In genomic region chr1:224528900-224529299, GRCh38 we compare ENCODE assay signal across 1 cellular context.
TF ChIP-seq lines count a peak whose summit lies in the region.

No MANE protein-coding gene starts in this region.

TF ChIP-seq in K562, 482 proteins besides CTCF, POLR2A, EP300 and RAD21 (continued from another document and continues in another):
- TF ChIP-seq, protein P1, sequence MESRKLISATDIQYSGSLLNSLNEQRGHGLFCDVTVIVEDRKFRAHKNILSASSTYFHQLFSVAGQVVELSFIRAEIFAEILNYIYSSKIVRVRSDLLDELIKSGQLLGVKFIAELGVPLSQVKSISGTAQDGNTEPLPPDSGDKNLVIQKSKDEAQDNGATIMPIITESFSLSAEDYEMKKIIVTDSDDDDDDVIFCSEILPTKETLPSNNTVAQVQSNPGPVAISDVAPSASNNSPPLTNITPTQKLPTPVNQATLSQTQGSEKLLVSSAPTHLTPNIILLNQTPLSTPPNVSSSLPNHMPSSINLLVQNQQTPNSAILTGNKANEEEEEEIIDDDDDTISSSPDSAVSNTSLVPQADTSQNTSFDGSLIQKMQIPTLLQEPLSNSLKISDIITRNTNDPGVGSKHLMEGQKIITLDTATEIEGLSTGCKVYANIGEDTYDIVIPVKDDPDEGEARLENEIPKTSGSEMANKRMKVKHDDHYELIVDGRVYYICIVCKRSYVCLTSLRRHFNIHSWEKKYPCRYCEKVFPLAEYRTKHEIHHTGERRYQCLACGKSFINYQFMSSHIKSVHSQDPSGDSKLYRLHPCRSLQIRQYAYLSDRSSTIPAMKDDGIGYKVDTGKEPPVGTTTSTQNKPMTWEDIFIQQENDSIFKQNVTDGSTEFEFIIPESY (CRISPR knock-in tag; IDR thresholded peaks at IDR 0.05) = no peak
- TF ChIP-seq FOXP4 (CRISPR knock-in tag; IDR thresholded peaks at IDR 0.05; ENCODE audit: borderline replicate concordance) (no peak), NFATC3 (IDR thresholded peaks at IDR 0.05) (no peak), NRF1 (conservative IDR thresholded peaks at IDR 0.05 in 1 of 2, IDR thresholded peaks at IDR 0.05 in 1 of 2) (no peak), RFX1 (IDR thresholded peaks at IDR 0.05) (no peak), PBX2 (CRISPR knock-in tag; IDR thresholded peaks at IDR 0.05; ENCODE audit: low read depth) (no peak), PBX2 (tag; conservative IDR thresholded peaks at IDR 0.05; ENCODE audit: low read depth) (no peak), KLF6 (CRISPR knock-in tag; IDR thresholded peaks at IDR 0.05; ENCODE audit: borderline replicate concordance) (no peak), MYBL2 (IDR thresholded peaks at IDR 0.05; ENCODE audit: low read depth) (no peak), MYBL2 (CRISPR knock-in tag; IDR thresholded peaks at IDR 0.05; ENCODE audit: borderline replicate concordance) (no peak), JUND (IDR thresholded peaks at IDR 0.05; ENCODE audit: borderline replicate concordance, low read depth, low read length) (peak; percentile 99), JUND (tag; IDR thresholded peaks at IDR 0.05; ENCODE audit: borderline replicate concordance, low read depth, low read length) (peak; percentile 97), HNRNPUL1 (IDR thresholded peaks at IDR 0.05; ENCODE audit: low read length) (no peak), ZNF589 (CRISPR knock-in tag; IDR thresholded peaks at IDR 0.05; ENCODE audit: low read depth) (0 out of 2 replicates have a peak, but pooled peaks have one; percentile 58), CHD1 (IDR thresholded peaks at IDR 0.05; ENCODE audit: low read length) (no peak), ZNF239 (CRISPR knock-in tag; IDR thresholded peaks at IDR 0.05) (no peak), ZNF174 (CRISPR knock-in tag; IDR thresholded peaks at IDR 0.05) (no peak), U2AF1 (optimal IDR thresholded peaks at IDR 0.05; ENCODE audit: low read depth, low read length) (no peak), CREBBP (IDR thresholded peaks at IDR 0.05; ENCODE audit: low read depth, low read length) (no peak), ZC3H8 (IDR thresholded peaks at IDR 0.05) (no peak), ETV1 (tag; conservative IDR thresholded peaks at IDR 0.05; ENCODE audit: low read depth) (peak; percentile 71), PURB (CRISPR knock-in tag; IDR thresholded peaks at IDR 0.05; ENCODE audit: low read depth) (no peak), SAFB2 (IDR thresholded peaks at IDR 0.05; ENCODE audit: borderline replicate concordance, low read depth, low read length, severe bottlenecking) (no peak), ZBTB34 (CRISPR knock-in tag; IDR thresholded peaks at IDR 0.05) (no peak), SAFB (IDR thresholded peaks at IDR 0.05; ENCODE audit: borderline replicate concordance, low read depth, low read length) (no peak), MECOM (CRISPR knock-in tag; IDR thresholded peaks at IDR 0.05) (no peak), NCOR1 (IDR thresholded peaks at IDR 0.05) (no peak), ZNF263 (CRISPR knock-in tag; IDR thresholded peaks at IDR 0.05; ENCODE audit: borderline replicate concordance) (peak; percentile 92), PHB2 (IDR thresholded peaks at IDR 0.05; ENCODE audit: low read depth) (no peak), ZNF280B (CRISPR knock-in tag; IDR thresholded peaks at IDR 0.05) (no peak), COPS2 (conservative IDR thresholded peaks at IDR 0.05) (no peak), RHOXF2B (CRISPR knock-in tag; conservative IDR thresholded peaks at IDR 0.05) (no peak), EGR1 (conservative IDR thresholded peaks at IDR 0.05) (no peak), ETS1 (conservative IDR thresholded peaks at IDR 0.05; ENCODE audit: control insufficient read depth, low read depth, low read length) (no peak), TAF9B (IDR thresholded peaks at IDR 0.05; ENCODE audit: partially characterized antibody) (no peak), IRF2 (CRISPR knock-in tag; IDR thresholded peaks at IDR 0.05) (no peak), CBFA2T2 (conservative IDR thresholded peaks at IDR 0.05) (peak; percentile 30; the same call in 1 of the 2 replicates), BHLHE40 (IDR thresholded peaks at IDR 0.05; ENCODE audit: low read length) (0 out of 2 replicates have a peak, but pooled peaks have one; percentile 41), DLX4 (CRISPR knock-in tag; IDR thresholded peaks at IDR 0.05) (no peak)
- TF ChIP-seq, protein P2, sequence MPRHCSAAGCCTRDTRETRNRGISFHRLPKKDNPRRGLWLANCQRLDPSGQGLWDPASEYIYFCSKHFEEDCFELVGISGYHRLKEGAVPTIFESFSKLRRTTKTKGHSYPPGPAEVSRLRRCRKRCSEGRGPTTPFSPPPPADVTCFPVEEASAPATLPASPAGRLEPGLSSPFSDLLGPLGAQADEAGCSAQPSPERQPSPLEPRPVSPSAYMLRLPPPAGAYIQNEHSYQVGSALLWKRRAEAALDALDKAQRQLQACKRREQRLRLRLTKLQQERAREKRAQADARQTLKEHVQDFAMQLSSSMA (CRISPR knock-in tag; IDR thresholded peaks at IDR 0.05) = no peak
- TF ChIP-seq, protein P3, sequence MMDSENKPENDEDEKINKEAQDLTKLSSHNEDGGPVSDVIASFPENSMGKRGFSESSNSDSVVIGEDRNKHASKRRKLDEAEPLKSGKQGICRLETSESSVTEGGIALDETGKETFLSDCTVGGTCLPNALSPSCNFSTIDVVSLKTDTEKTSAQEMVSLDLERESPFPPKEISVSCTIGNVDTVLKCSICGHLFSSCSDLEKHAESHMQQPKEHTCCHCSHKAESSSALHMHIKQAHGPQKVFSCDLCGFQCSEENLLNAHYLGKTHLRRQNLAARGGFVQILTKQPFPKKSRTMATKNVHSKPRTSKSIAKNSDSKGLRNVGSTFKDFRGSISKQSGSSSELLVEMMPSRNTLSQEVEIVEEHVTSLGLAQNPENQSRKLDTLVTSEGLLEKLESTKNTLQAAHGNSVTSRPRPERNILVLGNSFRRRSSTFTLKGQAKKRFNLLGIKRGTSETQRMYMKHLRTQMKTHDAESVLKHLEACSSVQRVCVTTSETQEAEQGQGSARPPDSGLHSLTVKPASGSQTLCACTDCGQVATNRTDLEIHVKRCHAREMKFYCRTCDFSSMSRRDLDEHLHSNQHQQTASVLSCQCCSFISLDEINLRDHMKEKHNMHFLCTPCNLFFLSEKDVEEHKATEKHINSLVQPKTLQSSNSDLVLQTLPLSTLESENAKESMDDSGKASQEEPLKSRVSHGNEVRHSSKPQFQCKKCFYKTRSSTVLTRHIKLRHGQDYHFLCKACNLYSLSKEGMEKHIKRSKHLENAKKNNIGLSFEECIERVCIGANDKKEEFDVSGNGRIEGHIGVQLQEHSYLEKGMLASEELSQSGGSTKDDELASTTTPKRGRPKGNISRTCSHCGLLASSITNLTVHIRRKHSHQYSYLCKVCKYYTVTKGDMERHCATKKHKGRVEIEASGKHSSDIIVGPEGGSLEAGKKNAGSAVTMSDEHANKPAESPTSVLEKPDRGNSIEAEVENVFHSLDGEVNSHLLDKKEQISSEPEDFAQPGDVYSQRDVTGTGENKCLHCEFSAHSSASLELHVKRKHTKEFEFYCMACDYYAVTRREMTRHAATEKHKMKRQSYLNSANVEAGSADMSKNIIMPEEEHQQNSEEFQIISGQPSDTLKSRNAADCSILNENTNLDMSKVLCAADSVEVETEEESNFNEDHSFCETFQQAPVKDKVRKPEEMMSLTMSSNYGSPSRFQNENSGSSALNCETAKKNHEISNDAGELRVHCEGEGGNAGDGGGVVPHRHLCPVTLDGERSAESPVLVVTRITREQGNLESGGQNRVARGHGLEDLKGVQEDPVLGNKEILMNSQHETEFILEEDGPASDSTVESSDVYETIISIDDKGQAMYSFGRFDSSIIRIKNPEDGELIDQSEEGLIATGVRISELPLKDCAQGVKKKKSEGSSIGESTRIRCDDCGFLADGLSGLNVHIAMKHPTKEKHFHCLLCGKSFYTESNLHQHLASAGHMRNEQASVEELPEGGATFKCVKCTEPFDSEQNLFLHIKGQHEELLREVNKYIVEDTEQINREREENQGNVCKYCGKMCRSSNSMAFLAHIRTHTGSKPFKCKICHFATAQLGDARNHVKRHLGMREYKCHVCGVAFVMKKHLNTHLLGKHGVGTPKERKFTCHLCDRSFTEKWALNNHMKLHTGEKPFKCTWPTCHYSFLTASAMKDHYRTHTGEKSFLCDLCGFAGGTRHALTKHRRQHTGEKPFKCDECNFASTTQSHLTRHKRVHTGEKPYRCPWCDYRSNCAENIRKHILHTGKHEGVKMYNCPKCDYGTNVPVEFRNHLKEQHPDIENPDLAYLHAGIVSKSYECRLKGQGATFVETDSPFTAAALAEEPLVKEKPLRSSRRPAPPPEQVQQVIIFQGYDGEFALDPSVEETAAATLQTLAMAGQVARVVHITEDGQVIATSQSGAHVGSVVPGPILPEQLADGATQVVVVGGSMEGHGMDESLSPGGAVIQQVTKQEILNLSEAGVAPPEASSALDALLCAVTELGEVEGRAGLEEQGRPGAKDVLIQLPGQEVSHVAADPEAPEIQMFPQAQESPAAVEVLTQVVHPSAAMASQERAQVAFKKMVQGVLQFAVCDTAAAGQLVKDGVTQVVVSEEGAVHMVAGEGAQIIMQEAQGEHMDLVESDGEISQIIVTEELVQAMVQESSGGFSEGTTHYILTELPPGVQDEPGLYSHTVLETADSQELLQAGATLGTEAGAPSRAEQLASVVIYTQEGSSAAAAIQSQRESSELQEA (IDR thresholded peaks at IDR 0.05; ENCODE audit: low read depth) = no peak
